23 cellular contexts compared by ENCODE assay signal in genomic region chr22:41362615-41363014, GRCh38.
"Had no signal": no experiment of that assay in that cellular context is flagged by ENCODE, and none has a peak within 500 bp of the region (broad histone marks: within the 10 kb centered on the region; RNA-seq: fewer than 3 reads in every experiment).

No MANE protein-coding gene starts in this region.

- H3K9me3 Mint-ChIP-seq: memory B cell, naive B cell had no signal

- H3K36me3 Mint-ChIP-seq: memory B cell, naive B cell had no signal

- DNase-seq: cortex of kidney; effector memory CD4-positive, alpha-beta T cell; glutamatergic neuron; kidney; left cardiac atrium; left ventricle myocardium inferior; lower lobe of right lung; naive B cell; nucleus accumbens; ovary; sigmoid colon; stimulated activated CD4-positive, alpha-beta T cell treated with anti-CD3 and anti-CD28 coated beads, Interleukin-12 subunit alpha, Interleukin-12 subunit beta, amount 100 ng/mL, for 4 hours; stimulated activated naive CD4-positive, alpha-beta T cell; stomach; substantia nigra; transverse colon had no signal

- FAIRE-seq: kidney had no signal

- H3K4me3 Mint-ChIP-seq: memory B cell, naive B cell had no signal

- H3K27me3 Mint-ChIP-seq: memory B cell, naive B cell had no signal

- H3K36me3 ChIP-seq: ovary had no signal

- H3K27me3 ChIP-seq: esophagus muscularis mucosa, gastroesophageal sphincter, ovary, right atrium auricular region, sigmoid colon, stomach, transverse colon had no signal

- H3K27ac ChIP-seq: epithelial cell of prostate, esophagus muscularis mucosa, gastroesophageal sphincter, left ventricle myocardium inferior, lower lobe of right lung, ovary, right atrium auricular region, sigmoid colon, skin epidermis, stomach, thoracic aorta, transverse colon had no signal

- H3K27ac Mint-ChIP-seq: memory B cell had no signal

- H3K9me3 ChIP-seq: esophagus muscularis mucosa, gastroesophageal sphincter, left ventricle myocardium inferior, lower lobe of right lung, ovary, right atrium auricular region, sigmoid colon, stomach, thoracic aorta, transverse colon had no signal

- ATAC-seq: gastroesophageal sphincter, left cardiac atrium, lower lobe of right lung had no signal

- H3K4me3 ChIP-seq: esophagus muscularis mucosa, gastroesophageal sphincter, left ventricle myocardium inferior, lower lobe of right lung, ovary, right atrium auricular region, sigmoid colon, skin epidermis, stomach, thoracic aorta, transverse colon had no signal
